ENCODE assay signal across 19 cellular contexts in genomic region chr17:65290041-65290440, GRCh38.
DNase-seq lines count a peak whose midpoint lies in the region; ATAC-seq and TF ChIP-seq lines count a peak whose summit lies in the region.
"Had no signal": no experiment of that assay in that cellular context is flagged by ENCODE, and none has a peak within 500 bp of the region (broad histone marks: within the 10 kb centered on the region; RNA-seq: fewer than 3 reads in every experiment).

No MANE protein-coding gene starts in this region.

- ATAC-seq in GM23338 (no peak), left colon (peak; percentile 70)
- no peak for ATAC-seq in natural killer cell treated with Interleukin-12 subunit alpha and Interleukin-12 subunit beta and Interleukin-15 and Interleukin-18, amount 100 ng/mL, for 72 hours
- ATAC-seq: HepG2, PC-3, Right ventricle myocardium inferior had no signal

- no peak overlapping the region for H2AFZ ChIP-seq in GM23338

- H3K4me2 ChIP-seq in GM23338 = peak overlapping the region; percentile 59; the same call in 1 of the 2 replicates

- H3K4me1 ChIP-seq in GM23338 (ENCODE audit: insufficient read depth) = peaks cover 10% of the 10 kb centered on the region
- H3K4me1 ChIP-seq in colonic mucosa = peaks cover 9% of the 10 kb centered on the region
- peaks cover 4 to 41% (median 20%) of the 10 kb centered on the region in 4 donors for H3K4me1 ChIP-seq in transverse colon

- no peak for DNase-seq in GM23338 (ENCODE audit: low spot score)
- DNase-seq in colonic mucosa = peak; percentile 74
- DNase-seq in left colon = peak; percentile 38 to 76
- DNase-seq in transverse colon = peak; percentile 59
- no peak for DNase-seq in natural killer cell treated with Interleukin-12 subunit alpha and Interleukin-12 subunit beta and Interleukin-15 and Interleukin-18, amount 100 ng/mL, for 72 hours (ENCODE audit: low spot score)
- DNase-seq in GM19238 (ENCODE audit: insufficient read length, low spot score) = no peak
- no peak for DNase-seq in glomerular visceral epithelial cell (ENCODE audit: extremely low spot score)
- DNase-seq: Karpas-422; NCI-H1092 treated with DMSO at 0.1 percent for 48 hours; NCI-H1436 treated with DMSO at 0.1 percent for 48 hours; NCI-H187 treated with DMSO at 0.1 percent for 48 hours; NCI-H446; NCI-H524 treated with DMSO at 0.1 percent for 48 hours; NCI-H774; NK-92 treated with Interleukin-12 subunit alpha and Interleukin-12 subunit beta, amount 100 ng/mL, for 24 hours; PC-3 had no signal

- no peak for TF ChIP-seq CTCF in GM23338 (conservative IDR thresholded peaks at IDR 0.05; ENCODE audit: low read depth in 2 of 2)
- no peak for TF ChIP-seq CTCF in colonic mucosa (IDR thresholded peaks at IDR 0.05)
- no peak for TF ChIP-seq CTCF in transverse colon (IDR thresholded peaks at IDR 0.05)

- H3K36me3 ChIP-seq in GM23338 (ENCODE audit: insufficient read depth) = no peaks in the 10 kb centered on the region; the same call in 1 of the 2 replicates
- H3K36me3 ChIP-seq in colonic mucosa = no peaks in the 10 kb centered on the region
- H3K36me3 ChIP-seq in transverse colon = no peaks in the 10 kb centered on the region
- H3K36me3 ChIP-seq: SJSA1 had no signal

- no peaks in the 10 kb centered on the region for H3K79me2 ChIP-seq in GM23338 (replicated peaks; ENCODE audit: insufficient read depth)

- H3K27me3 Mint-ChIP-seq in GM23338 (ENCODE audit: insufficient read depth, low read depth, poor library complexity) = peaks cover 9% of the 10 kb centered on the region
- H3K27me3 Mint-ChIP-seq in natural killer cell treated with Interleukin-12 subunit alpha and Interleukin-12 subunit beta and Interleukin-15 and Interleukin-18, amount 100 ng/mL, for 72 hours = peaks cover 21 to 31% of the 10 kb centered on the region in 2 donors

- no peaks in the 10 kb centered on the region for H4K20me1 ChIP-seq in GM23338 (replicated peaks; ENCODE audit: insufficient read depth)

- no peaks in the 10 kb centered on the region for H3K27me3 ChIP-seq in GM23338 (ENCODE audit: insufficient read depth)
- no peaks in the 10 kb centered on the region for H3K27me3 ChIP-seq in colonic mucosa
- no peaks in the 10 kb centered on the region for H3K27me3 ChIP-seq in transverse colon
- H3K27me3 ChIP-seq: SJSA1 had no signal

- peaks cover 19% of the 10 kb centered on the region for H3K4me1 Mint-ChIP-seq in GM23338
- H3K4me1 Mint-ChIP-seq in natural killer cell treated with Interleukin-12 subunit alpha and Interleukin-12 subunit beta and Interleukin-15 and Interleukin-18, amount 100 ng/mL, for 72 hours (ENCODE audit: low read depth in 2 of 2) = peaks cover 5% of the 10 kb centered on the region in 2 donors

- H3K9me3 ChIP-seq in colonic mucosa (no peaks in the 10 kb centered on the region), transverse colon (no peaks in the 10 kb centered on the region)
- H3K9me3 ChIP-seq: SJSA1 had no signal

- peaks cover 14% of the 10 kb centered on the region for H3K9me3 Mint-ChIP-seq in GM23338
- H3K9me3 Mint-ChIP-seq in natural killer cell treated with Interleukin-12 subunit alpha and Interleukin-12 subunit beta and Interleukin-15 and Interleukin-18, amount 100 ng/mL, for 72 hours = no peaks in the 10 kb centered on the region

- peaks cover 9% of the 10 kb centered on the region; the same call in 2 of the 3 replicates for H3K36me3 Mint-ChIP-seq in GM23338 (ENCODE audit: low read depth)
- H3K36me3 Mint-ChIP-seq in natural killer cell treated with Interleukin-12 subunit alpha and Interleukin-12 subunit beta and Interleukin-15 and Interleukin-18, amount 100 ng/mL, for 72 hours = no peaks in the 10 kb centered on the region

- peaks cover 5% of the 10 kb centered on the region for H3K9me2 ChIP-seq in GM23338 (ENCODE audit: insufficient read depth)

- H3K27ac Mint-ChIP-seq in GM23338 = no peak overlapping the region
- H3K27ac Mint-ChIP-seq in natural killer cell treated with Interleukin-12 subunit alpha and Interleukin-12 subunit beta and Interleukin-15 and Interleukin-18, amount 100 ng/mL, for 72 hours = no peak overlapping the region

- no peaks in the 10 kb centered on the region for H3F3A ChIP-seq in GM23338 (replicated peaks; ENCODE audit: low read depth)

- H3K9ac ChIP-seq in colonic mucosa (ENCODE audit: low read depth in 2 of 2, low read length in 2 of 2) = peak overlapping the region in 1 of 2 donors; percentile 68

- intact Hi-C loops in colonic mucosa (cut with DNase I) = loop anchor here (5.0 kb wide), 1 partner anchor 82 kb away; no protein-coding TSS in a partner anchor
- intact Hi-C loops in left colon (cut with DNase I, micrococcal nuclease) = loop anchor here in 1 of 2 donors (5.0 to 10.0 kb wide), 2 partner anchors 265 to 877 kb away; no protein-coding TSS in a partner anchor
- intact Hi-C loops in transverse colon (cut with DNase I; ENCODE audit: low total_unique reads) = loop anchor here (5.0 kb wide), 1 partner anchor 877 kb away; no protein-coding TSS in a partner anchor

- H3K27ac ChIP-seq in GM23338 (ENCODE audit: low read depth) (no peak overlapping the region), colonic mucosa (peak overlapping the region; percentile 80), transverse colon (peak overlapping the region; percentile 81 to 86 (median 84))
- H3K27ac ChIP-seq: SJSA1 had no signal

- H3K4me3 ChIP-seq in GM23338 = no peak overlapping the region
- H3K4me3 ChIP-seq in colonic mucosa = no peak overlapping the region
- H3K4me3 ChIP-seq in transverse colon = no peak overlapping the region
- H3K4me3 ChIP-seq: SJSA1 had no signal

- WGBS in transverse colon (ENCODE audit: low coverage in 1 of 2), 2 donors = 43 to 62% methylated on average over 1 of the region's 1 CpG

- TF ChIP-seq POLR2A in transverse colon (IDR thresholded peaks at IDR 0.05) = no peak

- H3K4me3 Mint-ChIP-seq in GM23338 = no peak overlapping the region
- no peak overlapping the region for H3K4me3 Mint-ChIP-seq in natural killer cell treated with Interleukin-12 subunit alpha and Interleukin-12 subunit beta and Interleukin-15 and Interleukin-18, amount 100 ng/mL, for 72 hours

- no peak for TF ChIP-seq EP300 in transverse colon (IDR thresholded peaks at IDR 0.05; ENCODE audit: low read depth)

- in situ Hi-C loops in transverse colon (cut with MboI; ENCODE audit: low pct_ligation_motif_present in 1 of 4, low pct_unique_long_range_greater_than_20kb in 1 of 4, low sequenced_read_pairs in 3 of 4) = loop anchor here (10.0 to 25.0 kb wide), 5 partner anchors 265 to 875 kb away; partner anchors contain the start of gene AXIN2 (in 1 of the 4)

TF ChIP-seq in GM23338, 12 proteins besides CTCF, POLR2A, EP300 and RAD21:
- TF ChIP-seq, protein P1, sequence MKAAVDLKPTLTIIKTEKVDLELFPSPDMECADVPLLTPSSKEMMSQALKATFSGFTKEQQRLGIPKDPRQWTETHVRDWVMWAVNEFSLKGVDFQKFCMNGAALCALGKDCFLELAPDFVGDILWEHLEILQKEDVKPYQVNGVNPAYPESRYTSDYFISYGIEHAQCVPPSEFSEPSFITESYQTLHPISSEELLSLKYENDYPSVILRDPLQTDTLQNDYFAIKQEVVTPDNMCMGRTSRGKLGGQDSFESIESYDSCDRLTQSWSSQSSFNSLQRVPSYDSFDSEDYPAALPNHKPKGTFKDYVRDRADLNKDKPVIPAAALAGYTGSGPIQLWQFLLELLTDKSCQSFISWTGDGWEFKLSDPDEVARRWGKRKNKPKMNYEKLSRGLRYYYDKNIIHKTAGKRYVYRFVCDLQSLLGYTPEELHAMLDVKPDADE (IDR thresholded peaks at IDR 0.05) = no peak
- TF ChIP-seq REST (IDR thresholded peaks at IDR 0.05; ENCODE audit: unreplicated experiment) (no peak), JUNB (IDR thresholded peaks at IDR 0.05; ENCODE audit: unreplicated experiment) (no peak), NANOG (IDR thresholded peaks at IDR 0.05; ENCODE audit: borderline replicate concordance) (no peak), EZH2phosphoT487 (IDR thresholded peaks at IDR 0.05; ENCODE audit: unreplicated experiment) (no peak), POLR2AphosphoS5 (IDR thresholded peaks at IDR 0.05; ENCODE audit: low read depth) (no peak), ZNF331 (CRISPR knock-in tag; IDR thresholded peaks at IDR 0.05; ENCODE audit: low read depth) (no peak), ZNF114 (CRISPR knock-in tag; IDR thresholded peaks at IDR 0.05) (no peak)
TF ChIP-seq in GM23338: peak in this region for 0.

Comparison
In these comparisons a context has a peak if more than half of its experiments do, and no peak if none do; other contexts are left out.
1. DNase-seq: peak in colonic mucosa (single experiment), left colon (2 of 2) and transverse colon (single experiment); none in GM23338 (single experiment), natural killer cell treated with Interleukin-12 subunit alpha and Interleukin-12 subunit beta and Interleukin-15 and Interleukin-18, amount 100 ng/mL, for 72 hours (single experiment), GM19238 (single experiment) and glomerular visceral epithelial cell (single experiment).